Comparison of ENCODE assay signal across 8 cellular contexts in genomic region chr12:124774462-124775167, GRCh38.
A peak's percentile ranks its signal among the peaks of the same experiment; 100 is the strongest.
DNase-seq lines count a peak whose midpoint lies in the region; ATAC-seq and TF ChIP-seq lines count a peak whose summit lies in the region.

No MANE protein-coding gene starts in this region.

- no peaks in the 10 kb centered on the region for H3K79me2 ChIP-seq in DND-41 (ENCODE audit: insufficient read depth, low read length)

- DNase-seq in DND-41 (peak; percentile 25), HS-5 (ENCODE audit: low read depth) (peak; percentile 95), fibroblast of gingiva (ENCODE audit: low read depth) (peak; percentile 94), skeletal muscle cell (ENCODE audit: low read depth) (peak; percentile 99), thyroid gland (no peak), COR-L47 (lab: John Stamatoyannopoulos, UW) (no peak)
- DNase-seq in activated CD8-positive, alpha-beta memory T cell treated with anti-CD3 and anti-CD28 coated beads for 48 hours (ENCODE audit: low read depth in 2 of 3, low spot score in 2 of 3) = peak in 2 of 3 experiments; percentile 58 to 65

- intact Hi-C loops in thyroid gland (cut with DNase I) = no loop called here

- no peak overlapping the region for H3K4me2 ChIP-seq in DND-41 (ENCODE audit: insufficient read depth, low read length)

- no peak overlapping the region for H3K9ac ChIP-seq in DND-41 (ENCODE audit: low read depth, low read length)

- 58 to 66% methylated on average over 15 of the region's 15 CpGs for WGBS in thyroid gland, 2 donors

- TF ChIP-seq CTCF in DND-41 (IDR thresholded peaks at IDR 0.05; ENCODE audit: borderline replicate concordance, extremely low read depth, low read length, poor library complexity, severe bottlenecking) (no peak), thyroid gland (IDR thresholded peaks at IDR 0.05) (no peak)

- no peak overlapping the region for H3K4me3 ChIP-seq in DND-41 (ENCODE audit: low read depth in 1 of 2, low read length in 2 of 2)
- peak overlapping the region; percentile 26 for H3K4me3 ChIP-seq in skeletal muscle cell (ENCODE audit: low read depth, low read length)
- no peak overlapping the region for H3K4me3 ChIP-seq in thyroid gland (replicated peaks in 1 of 3)

- no peak overlapping the region for H2AFZ ChIP-seq in DND-41 (ENCODE audit: low read depth, low read length)

- peak; percentile 35; the same call in 1 of the 3 replicates for ATAC-seq in DND-41 (ENCODE audit: insufficient read depth, low read depth)
- peak; percentile 83 for ATAC-seq in GM21381 (IDR thresholded peaks at IDR 0.05; ENCODE audit: unreplicated experiment)

- H3K36me3 ChIP-seq in DND-41 (ENCODE audit: insufficient read depth, low read length) = no peaks in the 10 kb centered on the region
- no peaks in the 10 kb centered on the region for H3K36me3 ChIP-seq in thyroid gland

- H4K20me1 ChIP-seq in DND-41 (ENCODE audit: insufficient read depth, low read length) = no peaks in the 10 kb centered on the region

- H3K27ac ChIP-seq in DND-41 (ENCODE audit: low read length) = no peak overlapping the region
- no peak overlapping the region for H3K27ac ChIP-seq in thyroid gland

- H3K4me1 ChIP-seq in DND-41 (ENCODE audit: insufficient read depth, low read length) (peaks cover 4% of the 10 kb centered on the region; the same call in 1 of the 2 replicates), thyroid gland (peaks cover 0 to 7% of the 10 kb centered on the region in 2 donors)

- TF ChIP-seq POLR2A in thyroid gland (IDR thresholded peaks at IDR 0.05) = no peak

- H3K27me3 ChIP-seq in DND-41 (ENCODE audit: insufficient read depth, low read length, poor library complexity) = peaks cover 3% of the 10 kb centered on the region
- H3K27me3 ChIP-seq in thyroid gland = no peaks in the 10 kb centered on the region

- H3K9me3 ChIP-seq in DND-41 (ENCODE audit: insufficient read depth, low read length, severe bottlenecking) (no peaks in the 10 kb centered on the region), thyroid gland (no peaks in the 10 kb centered on the region)

Comparison
In these comparisons a context has a peak if more than half of its experiments do, and no peak if none do; other contexts are left out.
1. DNase-seq: peak in DND-41 (single experiment), HS-5 (single experiment), activated CD8-positive, alpha-beta memory T cell treated with anti-CD3 and anti-CD28 coated beads for 48 hours (2 of 3), fibroblast of gingiva (single experiment) and skeletal muscle cell (single experiment); none in thyroid gland (0 of 2) and COR-L47 (single experiment).